ENCODE assay signal across 16 cellular contexts in the genomic region with DNA sequence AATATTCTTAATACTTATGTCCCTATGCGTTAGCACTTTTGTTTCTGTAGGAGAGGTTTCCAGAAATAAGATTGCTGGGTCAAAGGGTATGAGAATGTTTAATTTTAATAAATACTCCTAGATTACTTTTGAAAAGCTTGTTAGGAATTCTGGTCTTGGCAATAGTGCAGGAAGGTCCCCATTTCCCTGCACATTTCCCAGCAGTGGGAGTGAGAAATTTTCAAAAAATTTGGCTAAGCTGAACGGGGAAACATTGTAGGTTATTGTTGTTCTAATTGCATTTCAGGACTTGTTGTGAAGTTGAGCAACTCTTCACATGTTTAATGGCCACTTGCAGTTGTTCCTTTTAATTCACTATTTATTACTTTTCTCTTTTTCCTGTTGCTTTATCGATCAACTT. TPM values are rescaled to one million over a fixed set of nuclear protein-coding genes. Genes with fewer than 3 reads are reported as not detected.
DNase-seq lines count a peak whose midpoint lies in the region; TF ChIP-seq lines count a peak whose summit lies in the region.
"Had no signal": no experiment of that assay in that cellular context is flagged by ENCODE, and none has a peak within 500 bp of the region (broad histone marks: within the 10 kb centered on the region; RNA-seq: fewer than 3 reads in every experiment).

No MANE protein-coding gene starts in this region.

- BruUV-seq in mammary epithelial cell (replicated peaks; lab: Mats Ljungman, UMichigan) = no TSS peak

- no peak overlapping the region for H3K4me2 ChIP-seq in mammary epithelial cell (ENCODE audit: insufficient read depth, low read depth, low read length)

- no peak overlapping the region for H3K4me3 ChIP-seq in mammary epithelial cell (replicated peaks in 1 of 3; ENCODE audit: insufficient read depth in 1 of 3, low read depth in 2 of 3, low read length in 3 of 3)
- no peak overlapping the region for H3K4me3 ChIP-seq in skeletal muscle tissue (ENCODE audit: low read length in 3 of 3)
- no peak overlapping the region for H3K4me3 ChIP-seq in WERI-Rb-1 (ENCODE audit: low read depth, low read length)
- H3K4me3 ChIP-seq: colonic mucosa, ovary had no signal

- WGBS in mammary epithelial cell (ENCODE audit: low coverage, missing lambda C conversion rate) = 37% methylated on average over 3 of the region's 3 CpGs

- DNase-seq in GM04503 (ENCODE audit: low read depth) = peak; percentile 28
- DNase-seq in mammary epithelial cell = no peak
- DNase-seq in left kidney (ENCODE audit: low read depth, low spot score) = peak; percentile 7
- DNase-seq in WERI-Rb-1 = no peak
- no peak for DNase-seq in AG08395 (ENCODE audit: low spot score)
- no peak for DNase-seq in cortex of kidney (lab: John Stamatoyannopoulos, UW)
- no peak for DNase-seq in inferior parietal cortex (ENCODE audit: extremely low spot score)
- DNase-seq: activated CD4-positive, alpha-beta T cell treated with anti-CD3 and anti-CD28 coated beads for 1 hour; activated gamma-delta T cell; colonic mucosa; NCI-H345; ovary; SHP77; stimulated activated naive CD4-positive, alpha-beta T cell treated with Interleukin-2 at 50 U/mL for 16 hours had no signal

- CTCF ChIA-PET in mammary epithelial cell (lab: Charles Lee; ENCODE audit: low non-redundant PET) = no interaction called here

- H3K4me1 ChIP-seq in mammary epithelial cell (ENCODE audit: insufficient read depth, low read length) (peaks cover 47% of the 10 kb centered on the region), skeletal muscle tissue (ENCODE audit: control insufficient read depth in 3 of 3, insufficient read depth in 3 of 3, low read length in 3 of 3) (peaks cover 3 to 19% (median 6%) of the 10 kb centered on the region in 3 donors)
- H3K4me1 ChIP-seq: colonic mucosa had no signal

- H4K20me1 ChIP-seq in mammary epithelial cell (ENCODE audit: insufficient read depth, low read length) = no peaks in the 10 kb centered on the region

- TF ChIP-seq CTCF in mammary epithelial cell (conservative IDR thresholded peaks at IDR 0.05 in 1 of 2, IDR thresholded peaks at IDR 0.05 in 1 of 2; ENCODE audit: extremely low read depth in 1 of 2, insufficient read depth in 1 of 2, low read depth in 1 of 2, low read length in 2 of 2) = no peak
- no peak for TF ChIP-seq CTCF in WERI-Rb-1 (IDR thresholded peaks at IDR 0.05; ENCODE audit: low read depth, low read length)

- intact Hi-C loops in mammary epithelial cell (cut with micrococcal nuclease) = no loop called here

- dilution Hi-C loops in mammary epithelial cell (cut with HindIII; ENCODE audit: low sequenced_read_pairs) = no loop called here

- no peaks in the 10 kb centered on the region for H3K36me3 ChIP-seq in mammary epithelial cell (ENCODE audit: insufficient read depth, low read length)
- H3K36me3 ChIP-seq in skeletal muscle tissue (ENCODE audit: control insufficient read depth in 3 of 3, insufficient read depth in 3 of 3, low read length in 3 of 3) = no peaks in the 10 kb centered on the region
- no peaks in the 10 kb centered on the region for H3K36me3 ChIP-seq in WERI-Rb-1
- H3K36me3 ChIP-seq: colonic mucosa, ovary had no signal

- no peak overlapping the region for H2AFZ ChIP-seq in mammary epithelial cell (ENCODE audit: low read depth, low read length)

- peaks cover 8% of the 10 kb centered on the region for H3K79me2 ChIP-seq in mammary epithelial cell (ENCODE audit: insufficient read depth, low read length)

- peaks cover 4% of the 10 kb centered on the region for H3K9me3 ChIP-seq in mammary epithelial cell (replicated peaks; ENCODE audit: insufficient read depth, low read length)
- no peaks in the 10 kb centered on the region for H3K9me3 ChIP-seq in skeletal muscle tissue (ENCODE audit: control insufficient read depth in 3 of 3, low read length in 3 of 3)
- H3K9me3 ChIP-seq in WERI-Rb-1 (ENCODE audit: severe bottlenecking) = no peaks in the 10 kb centered on the region
- H3K9me3 ChIP-seq: colonic mucosa, ovary had no signal

- in situ Hi-C loops in mammary epithelial cell (cut with MboI; ENCODE audit: low sequenced_read_pairs in 2 of 2) = no loop called here

- peak overlapping the region; percentile 51 for H3K27ac ChIP-seq in mammary epithelial cell (ENCODE audit: insufficient read depth, low read depth, low read length)
- H3K27ac ChIP-seq in skeletal muscle tissue (ENCODE audit: low read depth, low read length) = peak overlapping the region; percentile 61
- no peak overlapping the region for H3K27ac ChIP-seq in WERI-Rb-1
- H3K27ac ChIP-seq: ovary had no signal

- no peak overlapping the region for H3K9ac ChIP-seq in mammary epithelial cell (ENCODE audit: insufficient read depth, low read length)
- no peak overlapping the region for H3K9ac ChIP-seq in skeletal muscle tissue (ENCODE audit: low read depth in 1 of 3, low read length in 3 of 3)

- H3K27me3 ChIP-seq in mammary epithelial cell (ENCODE audit: insufficient read depth, low read length) = no peaks in the 10 kb centered on the region
- H3K27me3 ChIP-seq in skeletal muscle tissue (ENCODE audit: control insufficient read depth in 3 of 3, insufficient read depth in 3 of 3, low read length in 3 of 3) = no peaks in the 10 kb centered on the region
- no peaks in the 10 kb centered on the region for H3K27me3 ChIP-seq in WERI-Rb-1 (ENCODE audit: insufficient read depth, low read depth, severe bottlenecking)
- H3K27me3 ChIP-seq: colonic mucosa, ovary had no signal

RNA-seq across cellular contexts. Expression of a gene that starts 27.1 kb away (rescaled TPM):
- total RNA-seq in mammary epithelial cell (100 to 1,000 TPM in 1 of 2 donors, 10 to 100 TPM in 1; 73.4 to 300 TPM), skeletal muscle tissue (66.8 TPM)
- 159 TPM for polyA plus RNA-seq in mammary epithelial cell
- 42.0 TPM for polyA minus RNA-seq in mammary epithelial cell
- total RNA-seq: HT-29 had no signal

Comparison
In these comparisons a context has a peak if more than half of its experiments do, and no peak if none do; other contexts are left out.
1. DNase-seq: peak in GM04503 (single experiment) and left kidney (single experiment); none in mammary epithelial cell (single experiment), WERI-Rb-1 (single experiment), AG08395 (single experiment), cortex of kidney (single experiment) and inferior parietal cortex (single experiment).